In genomic region chr1:180151508-180151907, GRCh38 we compare ENCODE assay signal across 9 cellular contexts. TPM values are rescaled to one million over a fixed set of nuclear protein-coding genes. Genes with fewer than 3 reads are reported as not detected.
DNase-seq lines count a peak whose midpoint lies in the region; ATAC-seq, FAIRE-seq and TF ChIP-seq lines count a peak whose summit lies in the region.
"Had no signal": no experiment of that assay in that cellular context is flagged by ENCODE, and none has a peak within 500 bp of the region (broad histone marks: within the 10 kb centered on the region; RNA-seq: fewer than 3 reads in every experiment).

No MANE protein-coding gene starts in this region.

- peaks cover 40% of the 10 kb centered on the region for H3F3A ChIP-seq in GM23248 (ENCODE audit: insufficient read depth)

- H3K36me3 ChIP-seq in GM23248 (ENCODE audit: low read depth) (no peaks in the 10 kb centered on the region), endothelial cell of umbilical vein (ENCODE audit: control insufficient read depth in 2 of 2, extremely low read depth in 1 of 2, insufficient read depth in 2 of 2, low read length in 2 of 2) (no peaks in the 10 kb centered on the region)
- H3K36me3 ChIP-seq: suprapubic skin had no signal

- CTCF ChIA-PET in endothelial cell of umbilical vein (lab: Charles Lee) = interaction anchor here (1.0 kb wide), 1 partner anchor 17 kb away, joined by 5 read pairs; no protein-coding TSS in a partner anchor

- H3K4me3 ChIP-seq in GM23248 (0 out of 2 replicates have a peak overlapping the region, but pooled peaks have one; percentile 11), endothelial cell of umbilical vein (replicated peaks in 1 of 3; ENCODE audit: insufficient read depth in 1 of 3, low read depth in 1 of 3, low read length in 3 of 3) (no peak overlapping the region)
- H3K4me3 ChIP-seq: suprapubic skin had no signal

- H3K9me3 Mint-ChIP-seq in type B pancreatic cell = no peaks in the 10 kb centered on the region

- H3K9ac ChIP-seq in GM23248 = no peak overlapping the region
- H3K9ac ChIP-seq in endothelial cell of umbilical vein (replicated peaks; ENCODE audit: extremely low read depth, insufficient read depth, low read length) = peak overlapping the region; percentile 40

- H3K9me1 ChIP-seq in endothelial cell of umbilical vein (replicated peaks; ENCODE audit: control insufficient read depth, extremely low read depth, insufficient read depth, low read length) = no peaks in the 10 kb centered on the region

- no peak overlapping the region for H3K4me3 Mint-ChIP-seq in type B pancreatic cell

- H3K4me1 ChIP-seq in GM23248 (ENCODE audit: insufficient read depth) = peaks cover 34% of the 10 kb centered on the region
- H3K4me1 ChIP-seq in endothelial cell of umbilical vein (ENCODE audit: control insufficient read depth, extremely low read depth, insufficient read depth, low read length) = peaks cover 48% of the 10 kb centered on the region

- H4K20me1 ChIP-seq in GM23248 (ENCODE audit: insufficient read depth) (no peaks in the 10 kb centered on the region), endothelial cell of umbilical vein (replicated peaks; ENCODE audit: control insufficient read depth, extremely low read depth, insufficient read depth, low read length) (no peaks in the 10 kb centered on the region)

- H3K9me3 ChIP-seq in GM23248 (ENCODE audit: low read depth) (no peaks in the 10 kb centered on the region), endothelial cell of umbilical vein (replicated peaks; ENCODE audit: control insufficient read depth, insufficient read depth, low read length) (no peaks in the 10 kb centered on the region)
- H3K9me3 ChIP-seq: suprapubic skin had no signal

- no TSS peak for BruUV-seq in endothelial cell of umbilical vein (replicated peaks; lab: Mats Ljungman, UMichigan)

- H3K27ac ChIP-seq in GM23248 (peak overlapping the region; percentile 45), endothelial cell of umbilical vein (ENCODE audit: insufficient read depth, low read depth, low read length) (peak overlapping the region; percentile 87)
- H3K27ac ChIP-seq: suprapubic skin had no signal

- ATAC-seq in left cardiac atrium = no peak
- ATAC-seq in GM18511 (IDR thresholded peaks at IDR 0.05; ENCODE audit: unreplicated experiment) = no peak

- DNase-seq in GM23248 = peak; percentile 81
- DNase-seq in NCI-H460 (ENCODE audit: extremely low read depth, low read depth) = peak; percentile 41
- peak; percentile 92 for DNase-seq in endothelial cell of umbilical vein (ENCODE audit: low read depth, low spot score)
- no peak for DNase-seq in type B pancreatic cell (ENCODE audit: extremely low spot score, unreplicated experiment)
- DNase-seq in foreskin melanocyte = no peak
- DNase-seq in left cardiac atrium = no peak
- DNase-seq: Right ventricle myocardium superior had no signal

- POLR2A ChIA-PET in endothelial cell of umbilical vein (lab: Charles Lee) = interaction anchor here (1.0 kb wide), 1 partner anchor 15 kb away, joined by 6 read pairs; no protein-coding TSS in a partner anchor

- H3K4me1 Mint-ChIP-seq in type B pancreatic cell (ENCODE audit: unreplicated experiment) = peaks cover 10% of the 10 kb centered on the region

- WGBS in GM23248 (ENCODE audit: low coverage in 1 of 2, low lambda C conversion rate in 2 of 2, missing lambda C conversion rate in 2 of 2), 2 experiments = 11 to 13% methylated on average over 3 of the region's 3 CpGs

- no peak overlapping the region for H2AFZ ChIP-seq in GM23248
- H2AFZ ChIP-seq in endothelial cell of umbilical vein (ENCODE audit: low read depth, low read length) = peak overlapping the region; percentile 68

- H3K27me3 Mint-ChIP-seq in type B pancreatic cell = peaks cover 42% of the 10 kb centered on the region

- peak; percentile 31 for TF ChIP-seq POLR2A in endothelial cell of umbilical vein (IDR thresholded peaks at IDR 0.05; ENCODE audit: low read depth, low read length)

- H3K27me3 ChIP-seq in GM23248 (replicated peaks; ENCODE audit: insufficient read depth) (no peaks in the 10 kb centered on the region), endothelial cell of umbilical vein (ENCODE audit: control insufficient read depth in 2 of 2, insufficient read depth in 2 of 2, low read length in 2 of 2) (no peaks in the 10 kb centered on the region)
- H3K27me3 ChIP-seq: suprapubic skin had no signal

- peaks cover 14% of the 10 kb centered on the region for H3K79me2 ChIP-seq in GM23248 (ENCODE audit: insufficient read depth)
- peaks cover 14% of the 10 kb centered on the region for H3K79me2 ChIP-seq in endothelial cell of umbilical vein (ENCODE audit: control insufficient read depth, insufficient read depth, low read length)

- no peaks in the 10 kb centered on the region for H3K9me2 ChIP-seq in GM23248 (ENCODE audit: insufficient read depth)

- dilution Hi-C loops in endothelial cell of umbilical vein (cut with MboI; ENCODE audit: extremely low pct_ligation_motif_present, low sequenced_read_pairs) = no loop called here

- TF ChIP-seq CTCF in endothelial cell of umbilical vein (IDR thresholded peaks at IDR 0.05; ENCODE audit: extremely low read depth in 1 of 2, insufficient read depth in 1 of 2, low read depth in 1 of 2, low read length in 2 of 2) (no peak), type B pancreatic cell (conservative IDR thresholded peaks at IDR 0.05) (no peak)

- H3K36me3 Mint-ChIP-seq in type B pancreatic cell = no peaks in the 10 kb centered on the region

- in situ Hi-C loops in GM23248 (cut with MboI) = loop anchor here (25.0 kb wide), 1 partner anchor 264 kb away; the partner anchor contains the start of genes TOR1AIP1 and TOR1AIP2

- peak; percentile 90 for FAIRE-seq in endothelial cell of umbilical vein (lab: Jason Lieb, UNC)

- peak overlapping the region; percentile 46 for H3K4me2 ChIP-seq in GM23248 (ENCODE audit: unreplicated experiment)
- H3K4me2 ChIP-seq in endothelial cell of umbilical vein (ENCODE audit: insufficient read depth, low read length) = peak overlapping the region; percentile 52

- peak overlapping the region; percentile 2 for H3K27ac Mint-ChIP-seq in type B pancreatic cell

- intact Hi-C loops in endothelial cell of umbilical vein (cut with micrococcal nuclease) (loop anchor here (1.0 to 5.0 kb wide), 4 partner anchors 15 to 481 kb away; partner anchors contain the start of genes TOR1AIP1 and XPR1), left cardiac atrium (cut with DNase I) (no loop called here)

TF ChIP-seq in endothelial cell of umbilical vein, 7 proteins besides CTCF, POLR2A, EP300 and RAD21:
- TF ChIP-seq MYC (IDR thresholded peaks at IDR 0.05; ENCODE audit: low read depth, low read length) = no peak
- TF ChIP-seq GATA2 (IDR thresholded peaks at IDR 0.05; ENCODE audit: insufficient read depth, insufficient read length, low read depth, low read length) = no peak
- TF ChIP-seq POLR2AphosphoS5 (IDR thresholded peaks at IDR 0.05; ENCODE audit: insufficient read depth, low read depth, low read length) = peak; percentile 86
- TF ChIP-seq FOS (IDR thresholded peaks at IDR 0.05; ENCODE audit: borderline replicate concordance, insufficient read depth, low read length) = peak; percentile 86
- TF ChIP-seq JUN (IDR thresholded peaks at IDR 0.05; ENCODE audit: borderline replicate concordance, insufficient read depth, insufficient read length, low read depth) = peak; percentile 90

RNA-seq across cellular contexts. Expression of gene QSOX1, which starts 3.2 kb away (rescaled TPM):
- 519 and 540 TPM in 2 replicates for total RNA-seq in GM23248 (2014; rRNA removed; shearing (Covaris generic))
- 270 and 274 TPM in 2 replicates for polyA plus RNA-seq in GM23248 (2016; fragmentation: Nextera tagmentation; extraction: Ambion mirVana)
- 122 and 129 TPM in 2 replicates for total RNA-seq in NCI-H460 (2014; rRNA removed; shearing (Covaris generic))
- 93.5 and 137 TPM in 2 replicates for polyA plus RNA-seq in NCI-H460 (2014; cell fraction: nucleus; rRNA removed)
- total RNA-seq in endothelial cell of umbilical vein = 256 and 257 TPM in 2 replicates
- polyA plus RNA-seq in endothelial cell of umbilical vein = 415 and 427 TPM in 2 replicates
- polyA plus RNA-seq in endothelial cell of umbilical vein (2011; cell fraction: cytosol; rRNA removed) = 285 and 310 TPM in 2 replicates
- 246 TPM in 2 replicates for polyA plus RNA-seq in endothelial cell of umbilical vein (2011; cell fraction: nucleus; rRNA removed)
- polyA plus RNA-seq in endothelial cell of umbilical vein (2012) = 298 and 334 TPM in 2 replicates
- 188 and 193 TPM in 2 replicates for polyA minus RNA-seq in endothelial cell of umbilical vein
- 10.0 TPM for polyA minus RNA-seq in endothelial cell of umbilical vein (2011; cell fraction: cytosol; rRNA and poly(A)+ RNA removed)
- 46.6 and 55.2 TPM in 2 replicates for polyA minus RNA-seq in endothelial cell of umbilical vein (2011; cell fraction: nucleus; rRNA and poly(A)+ RNA removed)
- 94.0 and 96.0 TPM in 2 replicates for total RNA-seq in type B pancreatic cell (ENCODE audit: low replicate concordance)
- total RNA-seq in left cardiac atrium = 100 to 1,000 TPM; 226 to 328 TPM

Comparison
In these comparisons a context has a peak if more than half of its experiments do, and no peak if none do; other contexts are left out.
1. DNase-seq: peak in GM23248 (single experiment), NCI-H460 (single experiment) and endothelial cell of umbilical vein (single experiment); none in type B pancreatic cell (single experiment), foreskin melanocyte (single experiment) and left cardiac atrium (single experiment).